In the genomic region with DNA sequence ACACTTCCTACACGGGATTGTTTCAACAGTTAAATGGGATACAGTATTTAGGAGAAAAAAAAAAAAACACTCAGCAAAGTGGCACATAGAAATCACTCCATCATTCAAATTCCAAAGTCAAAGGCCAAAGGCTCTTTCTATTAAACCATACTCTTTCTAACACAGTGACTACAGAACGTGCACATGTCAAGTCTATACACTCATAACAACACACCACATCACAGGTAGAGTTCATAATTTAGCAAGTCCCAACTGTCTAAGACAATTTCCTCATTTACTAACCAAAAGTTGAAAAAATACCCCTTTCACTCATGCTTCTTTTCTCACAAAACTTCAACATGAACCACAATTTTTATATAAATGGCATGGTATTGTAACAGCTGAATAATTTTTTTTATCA, we compare ENCODE assay signal across 29 cellular contexts.
"Had no signal": no experiment of that assay in that cellular context is flagged by ENCODE, and none has a peak within 500 bp of the region (broad histone marks: within the 10 kb centered on the region; RNA-seq: fewer than 3 reads in every experiment).

No MANE protein-coding gene starts in this region.

- FAIRE-seq: colon, endometrium, endothelial cell of umbilical vein, frontal cortex had no signal

- ATAC-seq: effector memory CD8-positive, alpha-beta T cell; esophagus mucosa; foreskin keratinocyte; gastrocnemius medialis; gastroesophageal sphincter; heart left ventricle; heart right ventricle had no signal

- H3K27ac ChIP-seq: colonic mucosa, coronary artery, dorsolateral prefrontal cortex, epithelial cell of prostate, esophagus muscularis mucosa, esophagus squamous epithelium, foreskin keratinocyte, gastrocnemius medialis, gastroesophageal sphincter, heart left ventricle, heart right ventricle had no signal

- H3K27me3 ChIP-seq: colonic mucosa, dorsolateral prefrontal cortex, esophagus muscularis mucosa, esophagus squamous epithelium, foreskin keratinocyte, gastrocnemius medialis, gastroesophageal sphincter, heart left ventricle, heart right ventricle had no signal

- H3K27ac Mint-ChIP-seq: dendritic cell treated with granulocyte-macrophage colony-stimulating factor and Interleukin-4, amounts not matched to agents 40 ng/mL and 50 ng/mL, for 4 days; effector memory CD8-positive, alpha-beta T cell; endodermal cell had no signal

- H3K27me3 Mint-ChIP-seq: dendritic cell treated with granulocyte-macrophage colony-stimulating factor and Interleukin-4, amounts not matched to agents 40 ng/mL and 50 ng/mL, for 4 days had no signal

- H3K4me3 Mint-ChIP-seq: dendritic cell treated with granulocyte-macrophage colony-stimulating factor and Interleukin-4, amounts not matched to agents 40 ng/mL and 50 ng/mL, for 4 days; effector memory CD8-positive, alpha-beta T cell; endodermal cell had no signal

- H3K9me3 Mint-ChIP-seq: dendritic cell treated with granulocyte-macrophage colony-stimulating factor and Interleukin-4, amounts not matched to agents 40 ng/mL and 50 ng/mL, for 4 days; effector memory CD8-positive, alpha-beta T cell; endodermal cell had no signal

- H3K4me3 ChIP-seq: colonic mucosa, coronary artery, dorsolateral prefrontal cortex, esophagus muscularis mucosa, esophagus squamous epithelium, gastrocnemius medialis, gastroesophageal sphincter, heart left ventricle, heart right ventricle had no signal

- DNase-seq: colonic mucosa; cortex of kidney; dermis blood vessel endothelial cell; dorsolateral prefrontal cortex; effector CD4-positive, alpha-beta T cell; effector CD8-positive, alpha-beta T cell; effector memory CD4-positive, alpha-beta T cell; effector memory CD8-positive, alpha-beta T cell; endodermal cell; erythroblast; esophagus squamous epithelium; foreskin fibroblast; foreskin keratinocyte; foreskin melanocyte; gastrocnemius medialis; glutamatergic neuron; head of caudate nucleus; heart left ventricle; heart right ventricle had no signal

- H3K4me1 ChIP-seq: colonic mucosa, esophagus muscularis mucosa, esophagus squamous epithelium, foreskin keratinocyte, gastrocnemius medialis, gastroesophageal sphincter, heart right ventricle had no signal

- H3K9me3 ChIP-seq: colonic mucosa, esophagus muscularis mucosa, esophagus squamous epithelium, gastrocnemius medialis, gastroesophageal sphincter had no signal

- H3K36me3 ChIP-seq: colonic mucosa, gastrocnemius medialis, heart left ventricle had no signal
